8 cellular contexts compared by ENCODE assay signal in genomic region chr5:151082976-151083651, GRCh38. TPM values are rescaled to one million over a fixed set of nuclear protein-coding genes. Genes with fewer than 3 reads are reported as not detected.
DNase-seq lines count a peak whose midpoint lies in the region; ATAC-seq lines count a peak whose summit lies in the region.

No MANE protein-coding gene starts in this region.

- H3K36me3 Mint-ChIP-seq in activated CD4-positive, alpha-beta memory T cell treated with anti-CD3 and anti-CD28 coated beads, Interleukin-2, amount 10 ng/mL, durations not matched to agents 7 days and 5 days (ENCODE audit: low read depth), result peaks cover 34% of the 10 kb centered on the region

- no peaks in the 10 kb centered on the region for H3K9me3 Mint-ChIP-seq in activated CD4-positive, alpha-beta memory T cell treated with anti-CD3 and anti-CD28 coated beads, Interleukin-2, amount 10 ng/mL, durations not matched to agents 7 days and 5 days

- CTCF ChIA-PET in activated CD4-positive, alpha-beta memory T cell treated with anti-CD3 and anti-CD28 coated beads, Interleukin-2, amount 10 ng/mL, durations not matched to agents 7 days and 5 days (lab: Charles Lee), result interaction anchor here (0.7 to 5.2 kb wide), 8 partner anchors 10 to 437 kb away, joined by 3 to 25 read pairs (median 4); no protein-coding TSS in a partner anchor

- peak overlapping the region; percentile 73 for H3K27ac Mint-ChIP-seq in activated CD4-positive, alpha-beta memory T cell treated with anti-CD3 and anti-CD28 coated beads, Interleukin-2, amount 10 ng/mL, durations not matched to agents 7 days and 5 days

- POLR2A ChIA-PET in activated CD4-positive, alpha-beta memory T cell treated with anti-CD3 and anti-CD28 coated beads, Interleukin-2, amount 10 ng/mL, durations not matched to agents 7 days and 5 days (lab: Charles Lee), result interaction anchor here (0.7 to 15.7 kb wide), 9 partner anchors 13 to 719 kb away, joined by 3 to 244 read pairs (median 4); no protein-coding TSS in a partner anchor

- intact Hi-C loops in cardiac septum (cut with DNase I) (no loop called here), left ventricle myocardium superior (cut with micrococcal nuclease) (no loop called here)

- H3K4me1 Mint-ChIP-seq in activated CD4-positive, alpha-beta memory T cell treated with anti-CD3 and anti-CD28 coated beads, Interleukin-2, amount 10 ng/mL, durations not matched to agents 7 days and 5 days, result peaks cover 78% of the 10 kb centered on the region

- H3K4me3 Mint-ChIP-seq in activated CD4-positive, alpha-beta memory T cell treated with anti-CD3 and anti-CD28 coated beads, Interleukin-2, amount 10 ng/mL, durations not matched to agents 7 days and 5 days, result peak overlapping the region; percentile 34

- H3K27me3 Mint-ChIP-seq in activated CD4-positive, alpha-beta memory T cell treated with anti-CD3 and anti-CD28 coated beads, Interleukin-2, amount 10 ng/mL, durations not matched to agents 7 days and 5 days, result no peaks in the 10 kb centered on the region

- DNase-seq in cardiac septum (ENCODE audit: low spot score) (peak; percentile 22), left ventricle myocardium superior (no peak), iris pigment epithelial cell (ENCODE audit: low read depth) (peak; percentile 71), NCI-H1417 treated with DMSO at 0.1 percent for 48 hours (lab: John Stamatoyannopoulos, UW) (no peak), HuH-7 (ENCODE audit: low spot score) (no peak), HUDEP-2 (lab: John Stamatoyannopoulos, UW; ENCODE audit: unreplicated experiment in 76 of 76) (no peak)
- DNase-seq in activated CD4-positive, alpha-beta memory T cell treated with anti-CD3 and anti-CD28 coated beads, Interleukin-2, amount 10 ng/mL, durations not matched to agents 7 days and 5 days, result peak; percentile 71
- peak; percentile 50 to 51 for DNase-seq in stimulated activated CD8-positive, alpha-beta memory T cell treated with anti-CD3 and anti-CD28 coated beads, Interleukin-7, amount 100 ng/mL, for 4 hours (ENCODE audit: low read depth in 2 of 2)

- ATAC-seq in left ventricle myocardium superior, result no peak

RNA-seq across cellular contexts. Expression of gene TNIP1, which starts 2.3 kb away (rescaled TPM):
- total RNA-seq in cardiac septum (110 TPM), left ventricle myocardium superior (137 TPM)
- 100 to 1,000 TPM; 188 to 201 TPM for total RNA-seq in activated CD4-positive, alpha-beta memory T cell treated with anti-CD3 and anti-CD28 coated beads, Interleukin-2, amount 10 ng/mL, durations not matched to agents 7 days and 5 days

Comparison
In these comparisons a context has a peak if more than half of its experiments do, and no peak if none do; other contexts are left out.
1. DNase-seq: peak in cardiac septum (single experiment), activated CD4-positive, alpha-beta memory T cell treated with anti-CD3 and anti-CD28 coated beads, Interleukin-2, amount 10 ng/mL, durations not matched to agents 7 days and 5 days (single experiment), iris pigment epithelial cell (single experiment) and stimulated activated CD8-positive, alpha-beta memory T cell treated with anti-CD3 and anti-CD28 coated beads, Interleukin-7, amount 100 ng/mL, for 4 hours (2 of 2); none in left ventricle myocardium superior (single experiment), NCI-H1417 treated with DMSO at 0.1 percent for 48 hours (single experiment), HuH-7 (single experiment) and HUDEP-2 (0 of 76).